In the genomic region with DNA sequence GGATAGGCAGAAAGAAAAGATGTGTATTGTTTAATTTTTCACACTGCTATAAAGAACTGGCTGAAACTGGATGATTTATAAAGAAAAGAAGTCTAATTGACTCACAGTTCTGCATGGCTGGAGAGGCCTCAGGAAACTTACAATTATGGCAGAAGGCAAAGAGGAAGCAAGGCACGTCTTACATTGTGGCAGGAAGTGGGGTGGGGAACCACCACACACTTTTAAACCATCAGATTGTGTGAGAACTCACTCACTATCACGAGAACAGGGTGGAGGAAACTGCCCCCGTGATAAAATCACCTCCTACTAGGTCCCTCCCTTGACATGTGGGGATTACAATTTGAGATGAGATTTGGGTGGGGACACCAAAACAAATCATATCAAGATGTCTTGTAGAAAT, we compare ENCODE assay signal across 8 cellular contexts.
DNase-seq lines count a peak whose midpoint lies in the region; ATAC-seq lines count a peak whose summit lies in the region.
"Not testable (repeated sequence)": the region's sequence is repeated elsewhere in the genome, so short reads cannot be mapped to it uniquely, and the experiment has no call there.

No MANE protein-coding gene starts in this region.

- not testable (repeated sequence) for H4K20me1 ChIP-seq in BLaER1

- peaks cover 47% of the 10 kb centered on the region for H3K9me3 ChIP-seq in BLaER1

- peaks cover 25% of the 10 kb centered on the region for H3K4me1 ChIP-seq in BLaER1

- H3K27me3 ChIP-seq in BLaER1: not testable (repeated sequence)

- not testable (repeated sequence) for H3K9ac ChIP-seq in BLaER1

- H3K36me3 ChIP-seq in BLaER1: not testable (repeated sequence)

- peak overlapping the region; percentile 54 for H3K4me2 ChIP-seq in BLaER1

- ATAC-seq in GM18511 (IDR thresholded peaks at IDR 0.05; ENCODE audit: unreplicated experiment) (peak; percentile 92), GM21360 (IDR thresholded peaks at IDR 0.05; ENCODE audit: unreplicated experiment) (peak; percentile 97), HG02840 (IDR thresholded peaks at IDR 0.05; ENCODE audit: low FRiP score, unreplicated experiment) (peak; percentile 74), HG03354 (IDR thresholded peaks at IDR 0.05; ENCODE audit: poor library complexity, severe bottlenecking, unreplicated experiment) (peak; percentile 92)

- DNase-seq in MV-4-11 (lab: John Stamatoyannopoulos, UW): peak; percentile 88
- peak; percentile 15 for DNase-seq in activated CD4-positive, alpha-beta T cell treated with anti-CD3 and anti-CD28 coated beads for 48 hours
- peak; percentile 23 for DNase-seq in central memory CD4-positive, alpha-beta T cell

- not testable (repeated sequence) for H3K4me3 ChIP-seq in BLaER1

- H3K27ac ChIP-seq in BLaER1: not testable (repeated sequence)

Comparison
In these comparisons a context has a peak if more than half of its experiments do, and no peak if none do; other contexts are left out.
1. DNase-seq: peak in every context shown above with its lines; median percentile 88 in MV-4-11; 23 in central memory CD4-positive, alpha-beta T cell; 15 in activated CD4-positive, alpha-beta T cell treated with anti-CD3 and anti-CD28 coated beads for 48 hours.